ENCODE assay signal across 19 cellular contexts in the genomic region with DNA sequence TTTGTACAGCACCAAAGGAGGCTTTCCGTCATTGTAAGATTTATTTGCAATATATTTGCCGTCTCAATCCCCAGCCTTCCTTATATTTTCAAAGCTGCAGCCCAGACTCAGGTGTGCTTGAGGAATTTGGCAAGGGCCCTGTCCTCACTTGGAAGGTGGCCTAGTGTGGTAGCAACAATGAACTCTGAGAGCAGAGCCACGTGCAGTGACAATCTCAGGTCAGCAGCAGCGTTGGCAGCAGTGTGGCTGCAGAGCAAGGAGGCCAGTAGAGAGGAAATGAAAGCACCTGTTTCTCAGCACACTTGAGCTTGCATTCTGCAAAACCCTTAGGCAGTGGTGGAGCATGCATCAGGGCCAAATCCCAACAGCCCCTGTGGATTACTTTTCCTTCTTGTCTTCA.
A peak's percentile ranks its signal among the peaks of the same experiment; 100 is the strongest.
DNase-seq lines count a peak whose midpoint lies in the region; ATAC-seq and TF ChIP-seq lines count a peak whose summit lies in the region.
"Had no signal": no experiment of that assay in that cellular context is flagged by ENCODE, and none has a peak within 500 bp of the region (broad histone marks: within the 10 kb centered on the region; RNA-seq: fewer than 3 reads in every experiment).

No MANE protein-coding gene starts in this region.

- H3K79me2 ChIP-seq in GM23338 (replicated peaks; ENCODE audit: insufficient read depth), result no peaks in the 10 kb centered on the region

- H3K4me3 ChIP-seq in GM23338 (no peak overlapping the region), stomach (no peak overlapping the region)
- H3K4me3 ChIP-seq: GM12878, HAP-1 had no signal

- in situ Hi-C loops in G401 (cut with HindIII; ENCODE audit: low sequenced_read_pairs), result no loop called here

- WGBS in stomach, 5 donors, result 24 to 41% (median 40%) methylated on average over 4 of the region's 4 CpGs

- no peak for TF ChIP-seq EP300 in stomach (IDR thresholded peaks at IDR 0.05)

- no peaks in the 10 kb centered on the region for H3K9me2 ChIP-seq in GM23338 (ENCODE audit: insufficient read depth)

- no peak overlapping the region for H3K4me2 ChIP-seq in GM23338

- H4K20me1 ChIP-seq in GM23338 (replicated peaks; ENCODE audit: insufficient read depth), result no peaks in the 10 kb centered on the region

- no peaks in the 10 kb centered on the region for H3K9me3 ChIP-seq in stomach
- H3K9me3 ChIP-seq: BE2C, HAP-1 had no signal

- intact Hi-C loops in stomach (cut with DNase I; ENCODE audit: low total_unique reads), result no loop called here

- H3K27ac ChIP-seq in GM23338 (ENCODE audit: low read depth) (no peak overlapping the region), stomach (no peak overlapping the region)

- peak; percentile 88 for DNase-seq in G401 (ENCODE audit: low spot score)
- no peak for DNase-seq in GM23338 (ENCODE audit: low spot score)
- peak; percentile 83 for DNase-seq in cerebellar cortex (ENCODE audit: low spot score)
- DNase-seq in stomach, result peak; percentile 76
- no peak for DNase-seq in NCI-H1436 (lab: John Stamatoyannopoulos, UW)
- DNase-seq in DMS53 (lab: John Stamatoyannopoulos, UW), result no peak
- DNase-seq: ACHN; BE2C; CD4-positive, CD25-positive, alpha-beta regulatory T cell; CD8-positive, alpha-beta memory T cell; COR-L47; DMS 273 treated with DMSO at 0.1 percent for 48 hours; GOT3; KBM-7 had no signal

- no peaks in the 10 kb centered on the region for H3K27me3 Mint-ChIP-seq in GM23338 (ENCODE audit: insufficient read depth, low read depth, poor library complexity)
- H3K27me3 Mint-ChIP-seq: CD4-positive, CD25-positive, alpha-beta regulatory T cell; CD8-positive, alpha-beta memory T cell; IgD-negative memory B cell had no signal

- TF ChIP-seq CTCF in GM23338 (conservative IDR thresholded peaks at IDR 0.05; ENCODE audit: low read depth in 2 of 2), result no peak
- no peak for TF ChIP-seq CTCF in stomach (IDR thresholded peaks at IDR 0.05)

- H3K27ac Mint-ChIP-seq in GM23338, result no peak overlapping the region
- H3K27ac Mint-ChIP-seq: CD4-positive, CD25-positive, alpha-beta regulatory T cell; CD8-positive, alpha-beta memory T cell; IgD-negative memory B cell had no signal

- no peak overlapping the region for H2AFZ ChIP-seq in GM23338

- no peaks in the 10 kb centered on the region for H3K36me3 Mint-ChIP-seq in GM23338 (ENCODE audit: low read depth)
- H3K36me3 Mint-ChIP-seq: CD4-positive, CD25-positive, alpha-beta regulatory T cell; CD8-positive, alpha-beta memory T cell; IgD-negative memory B cell had no signal

- no peaks in the 10 kb centered on the region for H3K9me3 Mint-ChIP-seq in GM23338

- H3K4me3 Mint-ChIP-seq in GM23338, result no peak overlapping the region
- H3K4me3 Mint-ChIP-seq: CD4-positive, CD25-positive, alpha-beta regulatory T cell; CD8-positive, alpha-beta memory T cell; IgD-negative memory B cell had no signal

- H3K36me3 ChIP-seq in GM23338 (ENCODE audit: insufficient read depth) (no peaks in the 10 kb centered on the region), stomach (no peaks in the 10 kb centered on the region)
- H3K36me3 ChIP-seq: BE2C, HAP-1 had no signal

- H3K4me1 ChIP-seq in GM23338 (ENCODE audit: insufficient read depth) (no peaks in the 10 kb centered on the region), stomach (no peaks in the 10 kb centered on the region)
- H3K4me1 ChIP-seq: BE2C, HAP-1 had no signal

- H3K27me3 ChIP-seq in GM23338 (ENCODE audit: insufficient read depth) (no peaks in the 10 kb centered on the region), stomach (no peaks in the 10 kb centered on the region)
- H3K27me3 ChIP-seq: BE2C had no signal

- ATAC-seq in GM23338 (peak; percentile 26; the same call in 1 of the 3 replicates), GM18868 (IDR thresholded peaks at IDR 0.05; ENCODE audit: unreplicated experiment) (no peak)
- ATAC-seq: GM12878, HepG2 had no signal

- TF ChIP-seq POLR2A in stomach (IDR thresholded peaks at IDR 0.05), result no peak

- no peaks in the 10 kb centered on the region for H3K4me1 Mint-ChIP-seq in GM23338
- H3K4me1 Mint-ChIP-seq: CD4-positive, CD25-positive, alpha-beta regulatory T cell; CD8-positive, alpha-beta memory T cell had no signal

- H3F3A ChIP-seq in GM23338 (replicated peaks; ENCODE audit: low read depth), result no peaks in the 10 kb centered on the region

TF ChIP-seq in GM23338, 12 proteins besides CTCF, POLR2A, EP300 and RAD21 (continues in another document):
- TF ChIP-seq JUNB (IDR thresholded peaks at IDR 0.05; ENCODE audit: unreplicated experiment) (no peak), CREB1 (CRISPR knock-in tag; IDR thresholded peaks at IDR 0.05; ENCODE audit: low read depth) (no peak), EZH2 (IDR thresholded peaks at IDR 0.05; ENCODE audit: low read depth, unreplicated experiment) (no peak)
- TF ChIP-seq, protein P1, sequence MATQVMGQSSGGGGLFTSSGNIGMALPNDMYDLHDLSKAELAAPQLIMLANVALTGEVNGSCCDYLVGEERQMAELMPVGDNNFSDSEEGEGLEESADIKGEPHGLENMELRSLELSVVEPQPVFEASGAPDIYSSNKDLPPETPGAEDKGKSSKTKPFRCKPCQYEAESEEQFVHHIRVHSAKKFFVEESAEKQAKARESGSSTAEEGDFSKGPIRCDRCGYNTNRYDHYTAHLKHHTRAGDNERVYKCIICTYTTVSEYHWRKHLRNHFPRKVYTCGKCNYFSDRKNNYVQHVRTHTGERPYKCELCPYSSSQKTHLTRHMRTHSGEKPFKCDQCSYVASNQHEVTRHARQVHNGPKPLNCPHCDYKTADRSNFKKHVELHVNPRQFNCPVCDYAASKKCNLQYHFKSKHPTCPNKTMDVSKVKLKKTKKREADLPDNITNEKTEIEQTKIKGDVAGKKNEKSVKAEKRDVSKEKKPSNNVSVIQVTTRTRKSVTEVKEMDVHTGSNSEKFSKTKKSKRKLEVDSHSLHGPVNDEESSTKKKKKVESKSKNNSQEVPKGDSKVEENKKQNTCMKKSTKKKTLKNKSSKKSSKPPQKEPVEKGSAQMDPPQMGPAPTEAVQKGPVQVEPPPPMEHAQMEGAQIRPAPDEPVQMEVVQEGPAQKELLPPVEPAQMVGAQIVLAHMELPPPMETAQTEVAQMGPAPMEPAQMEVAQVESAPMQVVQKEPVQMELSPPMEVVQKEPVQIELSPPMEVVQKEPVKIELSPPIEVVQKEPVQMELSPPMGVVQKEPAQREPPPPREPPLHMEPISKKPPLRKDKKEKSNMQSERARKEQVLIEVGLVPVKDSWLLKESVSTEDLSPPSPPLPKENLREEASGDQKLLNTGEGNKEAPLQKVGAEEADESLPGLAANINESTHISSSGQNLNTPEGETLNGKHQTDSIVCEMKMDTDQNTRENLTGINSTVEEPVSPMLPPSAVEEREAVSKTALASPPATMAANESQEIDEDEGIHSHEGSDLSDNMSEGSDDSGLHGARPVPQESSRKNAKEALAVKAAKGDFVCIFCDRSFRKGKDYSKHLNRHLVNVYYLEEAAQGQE (IDR thresholded peaks at IDR 0.05; ENCODE audit: unreplicated experiment), result no peak

Comparison
In these comparisons a context has a peak if more than half of its experiments do, and no peak if none do; other contexts are left out.
1. DNase-seq: peak in G401 (single experiment), cerebellar cortex (single experiment) and stomach (single experiment); none in GM23338 (single experiment), NCI-H1436 (single experiment) and DMS53 (single experiment).